In genomic region chr11:3827434-3828186, GRCh38 we compare ENCODE assay signal across 2 cellular contexts.
A peak's percentile ranks its signal among the peaks of the same experiment; 100 is the strongest.
TF ChIP-seq lines count a peak whose summit lies in the region.

No MANE protein-coding gene starts in this region.

TF ChIP-seq in GM12891, 5 proteins besides CTCF, POLR2A, EP300 and RAD21:
- TF ChIP-seq POU2F2 (IDR thresholded peaks at IDR 0.05; ENCODE audit: low read depth, low read length) (no peak), SPI1 (IDR thresholded peaks at IDR 0.05; ENCODE audit: low read depth, low read length) (no peak), PAX5 (IDR thresholded peaks at IDR 0.05; ENCODE audit: insufficient read depth, low read length, severe bottlenecking) (no peak), POLR2AphosphoS5 (IDR thresholded peaks at IDR 0.05; ENCODE audit: low read depth, low read length) (0 out of 2 replicates have a peak, but pooled peaks have one; percentile 20), TAF1 (IDR thresholded peaks at IDR 0.05; ENCODE audit: low read depth, low read length) (no peak)

TF ChIP-seq in H1, 55 proteins besides CTCF, POLR2A, EP300 and RAD21:
- TF ChIP-seq CHD7 (IDR thresholded peaks at IDR 0.05; ENCODE audit: insufficient replicate concordance, low read length): no peak
- no peak for TF ChIP-seq PHF8 (conservative IDR thresholded peaks at IDR 0.05; ENCODE audit: low read depth, low read length)
- no peak for TF ChIP-seq MAX (IDR thresholded peaks at IDR 0.05)
- TF ChIP-seq E2F6 (IDR thresholded peaks at IDR 0.05): no peak
- no peak for TF ChIP-seq SP2 (IDR thresholded peaks at IDR 0.05; ENCODE audit: low read length)
- TF ChIP-seq BRCA1 (IDR thresholded peaks at IDR 0.05; ENCODE audit: low read depth, low read length): no peak
TF ChIP-seq in H1: peak in this region for 0.
